ENCODE assay signal across 32 cellular contexts in the genomic region with DNA sequence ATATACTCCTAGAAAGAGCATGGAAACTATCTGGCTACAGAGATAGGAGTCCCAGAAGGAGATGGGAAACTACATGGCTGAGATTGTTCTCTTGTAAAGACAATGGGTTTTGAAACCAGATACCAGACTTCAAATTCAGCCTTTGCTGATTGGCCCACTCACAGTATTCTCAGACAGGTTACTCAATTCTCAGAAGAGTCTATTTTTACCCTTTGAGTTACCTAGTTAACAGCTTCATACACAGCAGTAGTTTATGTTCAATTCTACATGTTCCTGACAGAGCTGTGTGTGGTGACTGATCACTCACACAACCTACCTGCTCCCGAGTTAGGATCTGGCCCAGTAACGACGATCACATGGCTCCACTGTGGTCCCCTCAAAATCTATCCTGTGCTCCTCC. TPM values are rescaled to one million over a fixed set of nuclear protein-coding genes. Genes with fewer than 3 reads are reported as not detected.
"Had no signal": no experiment of that assay in that cellular context is flagged by ENCODE, and none has a peak within 500 bp of the region (broad histone marks: within the 10 kb centered on the region; RNA-seq: fewer than 3 reads in every experiment).

No MANE protein-coding gene starts in this region.

- H3K27ac Mint-ChIP-seq: natural killer cell treated with Interleukin-12 subunit alpha and Interleukin-12 subunit beta and Interleukin-15 and Interleukin-18, amount 100 ng/mL, for 72 hours; nephron progenitor cell; stimulated activated effector memory CD8-positive, alpha-beta T cell treated with anti-CD3 and anti-CD28 coated beads, Interleukin-12 subunit alpha, Interleukin-12 subunit beta, amount 100 ng/mL, for 72 hours; stimulated activated naive B cell treated with anti-CD40 and anti-IgM and Interleukin-4, amounts not matched to agents 10 μg/mL and 1 μg/mL and 100 μg/mL, for 72 hours; stimulated activated naive CD8-positive, alpha-beta T cell treated with anti-CD3 and anti-CD28 coated beads, Interleukin-15, Interleukin-2, amounts not matched to agents 100 ng/mL and 50 ng/mL, for 24 hours had no signal

- H3K4me3 ChIP-seq: pancreas, prostate gland, right lobe of liver, sigmoid colon, stomach, thoracic aorta, thyroid gland, tibial nerve, upper lobe of left lung, vagina had no signal

- H3K4me1 ChIP-seq: pancreas, prostate gland, sigmoid colon, stomach, thyroid gland, tibial nerve, upper lobe of left lung, vagina had no signal

- H3K4me1 Mint-ChIP-seq: nephron progenitor cell, neural crest cell had no signal

- ATAC-seq: natural killer cell treated with Interleukin-12 subunit alpha and Interleukin-12 subunit beta and Interleukin-15 and Interleukin-18, amount 100 ng/mL, for 72 hours; pancreas; right cardiac atrium; right lobe of liver; stimulated activated effector memory CD8-positive, alpha-beta T cell treated with anti-CD3 and anti-CD28 coated beads, Interleukin-12 subunit alpha, Interleukin-12 subunit beta, amount 100 ng/mL, for 72 hours; stimulated activated naive B cell treated with anti-CD40 and anti-IgM and Interleukin-4, amounts not matched to agents 10 μg/mL and 1 μg/mL and 100 μg/mL, for 72 hours had no signal

- H3K9me3 ChIP-seq: pancreas, prostate gland, thyroid gland had no signal

- H3K27me3 Mint-ChIP-seq: natural killer cell treated with Interleukin-12 subunit alpha and Interleukin-12 subunit beta and Interleukin-15 and Interleukin-18, amount 100 ng/mL, for 72 hours; stimulated activated naive B cell treated with anti-CD40 and anti-IgM and Interleukin-4, amounts not matched to agents 10 μg/mL and 1 μg/mL and 100 μg/mL, for 72 hours; stimulated activated naive CD8-positive, alpha-beta T cell treated with anti-CD3 and anti-CD28 coated beads, Interleukin-15, Interleukin-2, amounts not matched to agents 100 ng/mL and 50 ng/mL, for 24 hours had no signal

- H3K4me3 Mint-ChIP-seq: natural killer cell treated with Interleukin-12 subunit alpha and Interleukin-12 subunit beta and Interleukin-15 and Interleukin-18, amount 100 ng/mL, for 72 hours; nephron progenitor cell; neural crest cell; stimulated activated effector memory CD8-positive, alpha-beta T cell treated with anti-CD3 and anti-CD28 coated beads, Interleukin-12 subunit alpha, Interleukin-12 subunit beta, amount 100 ng/mL, for 72 hours; stimulated activated naive CD8-positive, alpha-beta T cell treated with anti-CD3 and anti-CD28 coated beads, Interleukin-15, Interleukin-2, amounts not matched to agents 100 ng/mL and 50 ng/mL, for 24 hours had no signal

- FAIRE-seq: pancreas, small intestine, urothelium cell line had no signal

- DNase-seq: nephron progenitor cell; nucleus accumbens; pancreas; right cardiac atrium; right lobe of liver; sigmoid colon; small intestine; stimulated activated CD4-positive, alpha-beta T cell treated with anti-CD3 and anti-CD28 coated beads, Interleukin-15, amount 100 ng/mL, for 24 hours; stimulated activated CD4-positive, alpha-beta T cell treated with anti-CD3 and anti-CD28 coated beads, Interleukin-2, amount 100 ng/mL, for 24 hours; stimulated activated CD4-positive, alpha-beta T cell treated with anti-CD3 and anti-CD28 coated beads, Interleukin-2, amount 100 ng/mL, for 48 hours; stimulated activated CD4-positive, alpha-beta T cell treated with anti-CD3 and anti-CD28 coated beads, Interleukin-4, amount 100 ng/mL, for 24 hours; stimulated activated naive B cell treated with anti-CD40 and anti-IgM and Interleukin-4, amounts not matched to agents 10 μg/mL and 1 μg/mL and 100 μg/mL, for 72 hours; stimulated activated naive CD4-positive, alpha-beta T cell treated with Interleukin-2 at 50 U/mL for 16 hours; stomach; thyroid gland; trophoblast cell; upper lobe of left lung had no signal

- H3K27me3 ChIP-seq: neutrophil, pancreas, right lobe of liver, sigmoid colon, stomach, thyroid gland, tibial nerve, upper lobe of left lung, vagina had no signal

- H3K27ac ChIP-seq: neutrophil, pancreas, prostate gland, right lobe of liver, sigmoid colon, stomach, thoracic aorta, thyroid gland, tibial nerve, upper lobe of left lung, vagina had no signal

RNA-seq across cellular contexts. Expression of a gene that starts 51.9 kb away (rescaled TPM):
- total RNA-seq: natural killer cell treated with Interleukin-12 subunit alpha and Interleukin-12 subunit beta and Interleukin-15 and Interleukin-18, amount 100 ng/mL, for 72 hours; neural crest cell; osteocyte; posterior vena cava; renal cortical epithelial cell; skeletal muscle tissue; thoracic aorta; tibial nerve; ureter; vagina had no signal
